Comparison of ENCODE assay signal across 36 cellular contexts in the genomic region with DNA sequence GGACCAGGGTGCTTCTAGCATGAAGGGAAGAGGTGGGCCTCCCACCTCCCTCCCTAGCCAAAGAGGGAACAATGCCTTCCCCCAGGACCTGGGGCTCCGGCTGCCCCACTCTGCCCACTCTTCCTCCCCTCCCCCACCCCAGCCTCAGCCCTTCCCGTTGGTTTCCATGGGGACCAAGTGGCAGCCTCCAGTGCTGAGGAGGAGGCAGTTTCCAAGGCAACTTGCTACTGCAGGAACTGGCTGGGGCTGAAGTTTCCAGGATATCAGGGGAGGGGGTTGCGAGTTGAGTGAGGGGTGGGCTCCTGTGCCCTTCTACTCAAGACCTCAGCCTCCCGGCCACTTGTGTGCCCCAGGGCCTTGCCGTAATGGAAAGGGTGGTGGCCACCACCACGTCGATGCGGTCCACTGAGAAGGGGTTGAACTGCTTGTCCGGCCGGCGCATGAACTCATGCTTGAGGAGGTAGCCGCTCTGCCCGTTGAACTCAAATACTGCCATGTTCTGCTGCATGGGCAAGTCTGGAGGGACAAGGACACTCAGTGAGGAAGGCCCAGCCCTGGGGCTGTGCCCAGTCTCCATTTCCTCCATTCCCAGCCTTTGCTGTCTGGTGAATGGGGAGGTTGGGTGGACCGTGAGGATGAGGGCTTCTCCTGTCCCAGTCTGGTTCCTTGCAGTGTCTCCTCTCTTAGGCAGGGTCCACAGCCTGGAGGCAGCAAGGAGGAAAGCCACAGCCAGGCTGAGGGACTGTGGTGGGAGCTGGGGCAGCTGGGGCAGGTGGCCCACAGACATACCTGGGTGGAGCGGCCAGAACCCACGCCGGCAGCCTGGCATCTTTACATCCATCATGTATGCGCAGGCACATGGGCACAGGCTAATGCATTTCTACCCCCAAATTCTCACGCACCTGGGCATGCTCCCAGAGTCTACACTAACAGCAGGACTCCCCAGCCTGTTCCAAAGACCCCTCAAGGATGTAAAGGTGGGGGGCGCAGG. TPM values are rescaled to one million over a fixed set of nuclear protein-coding genes. Genes with fewer than 3 reads are reported as not detected.
A peak's percentile ranks its signal among the peaks of the same experiment; 100 is the strongest.
DNase-seq lines count a peak whose midpoint lies in the region; ATAC-seq and TF ChIP-seq lines count a peak whose summit lies in the region.
"Had no signal": no experiment of that assay in that cellular context is flagged by ENCODE, and none has a peak within 500 bp of the region (broad histone marks: within the 10 kb centered on the region; RNA-seq: fewer than 3 reads in every experiment).

No MANE protein-coding gene starts in this region.

- H3K4me3 ChIP-seq in BLaER1 treated with 17β-estradiol and CSF1 and Interleukin-3, amounts not matched to agents 10 nM and 100 nM, result no peak overlapping the region
- H3K4me3 ChIP-seq in IMR-90 (ENCODE audit: insufficient read depth, low read depth, low read length), result no peak overlapping the region
- H3K4me3 ChIP-seq: gastroesophageal sphincter, SJSA1, upper lobe of left lung had no signal

- CTCF ChIA-PET in IMR-90 (lab: Yijun Ruan, JAX), result no interaction called here

- dilution Hi-C loops in IMR-90 (cut with HindIII; ENCODE audit: low sequenced_read_pairs, unreplicated experiment), result no loop called here

- WGBS in IMR-90 (ENCODE audit: extremely low coverage in 2 of 2, insufficient read length in 1 of 2), 2 experiments, result 93% methylated on average over 7 of the region's 20 CpGs; no CpG with 5 or more reads in 1 of the 2 experiments

- no peak for TF ChIP-seq CTCF in IMR-90 (conservative IDR thresholded peaks at IDR 0.05; ENCODE audit: low read depth, low read length)
- TF ChIP-seq CTCF in HFFc6 (IDR thresholded peaks at IDR 0.05), result no peak

- H2AK9ac ChIP-seq in IMR-90 (replicated peaks; ENCODE audit: low read depth, low read length, poor library complexity), result no peak overlapping the region

- no peak for TF ChIP-seq POLR2A in IMR-90 (IDR thresholded peaks at IDR 0.05; ENCODE audit: low read depth, low read length)

- H2BK20ac ChIP-seq in IMR-90 (ENCODE audit: low read depth, low read length), result no peak overlapping the region

- H4K91ac ChIP-seq in IMR-90 (ENCODE audit: insufficient read depth, low read depth, low read length), result no peak overlapping the region

- H3K4me2 ChIP-seq in BLaER1 treated with 17β-estradiol and CSF1 and Interleukin-3, amounts not matched to agents 10 nM and 100 nM, result peak overlapping the region; percentile 38 to 77 (median 51)
- no peak overlapping the region for H3K4me2 ChIP-seq in IMR-90 (ENCODE audit: low read depth, low read length)

- no peak overlapping the region for H2AK5ac ChIP-seq in IMR-90 (ENCODE audit: low read depth, low read length)

- H3K4me3 Mint-ChIP-seq in HFFc6, result no peak overlapping the region
- H3K4me3 Mint-ChIP-seq: activated CD4-positive, alpha-beta T cell treated with anti-CD3 and anti-CD28 coated beads for 36 hours; activated CD8-positive, alpha-beta T cell treated with anti-CD3 and anti-CD28 coated beads for 36 hours; activated T-helper 1 cell treated with anti-CD3 and anti-CD28 coated beads, Interleukin-12 subunit alpha, Interleukin-12 subunit beta, Interleukin-2, Interleukin-4 antibody, amounts not matched to agents 30 ng/mL and 10 ng/mL and 1 ng/mL, durations not matched to agents 14 hours and 24 hours and 36 hours; central memory CD8-positive, alpha-beta T cell; stimulated activated naive B cell treated with anti-CD40 and anti-IgM and Interleukin-4, amounts not matched to agents 10 μg/mL and 1 μg/mL and 100 μg/mL, for 72 hours had no signal

- no peaks in the 10 kb centered on the region for H3K27me3 ChIP-seq in BLaER1 treated with 17β-estradiol and CSF1 and Interleukin-3, amounts not matched to agents 10 nM and 100 nM
- H3K27me3 ChIP-seq in IMR-90 (ENCODE audit: control insufficient read depth, insufficient read depth, low read length), result peaks cover 89% of the 10 kb centered on the region
- H3K27me3 ChIP-seq: gastroesophageal sphincter, SJSA1, upper lobe of left lung had no signal

- peaks cover 57% of the 10 kb centered on the region for H3K27me3 Mint-ChIP-seq in HFFc6 (ENCODE audit: insufficient read depth)
- H3K27me3 Mint-ChIP-seq: activated CD4-positive, alpha-beta T cell treated with anti-CD3 and anti-CD28 coated beads for 36 hours; activated CD8-positive, alpha-beta T cell treated with anti-CD3 and anti-CD28 coated beads for 36 hours; central memory CD8-positive, alpha-beta T cell; stimulated activated naive B cell treated with anti-CD40 and anti-IgM and Interleukin-4, amounts not matched to agents 10 μg/mL and 1 μg/mL and 100 μg/mL, for 72 hours had no signal

- H3K4me1 ChIP-seq in BLaER1 treated with 17β-estradiol and CSF1 and Interleukin-3, amounts not matched to agents 10 nM and 100 nM, result peaks cover 17 to 63% (median 40%) of the 10 kb centered on the region in 10 experiments
- no peaks in the 10 kb centered on the region for H3K4me1 ChIP-seq in IMR-90 (ENCODE audit: control insufficient read depth, insufficient read depth, low read length)

- ATAC-seq in IMR-90 (ENCODE audit: low read depth) (no peak), GM18861 (IDR thresholded peaks at IDR 0.05; ENCODE audit: unreplicated experiment) (no peak), HG03025 (IDR thresholded peaks at IDR 0.05; ENCODE audit: low FRiP score, unreplicated experiment) (no peak)
- ATAC-seq: activated CD4-positive, alpha-beta T cell treated with anti-CD3 and anti-CD28 coated beads for 36 hours; activated CD8-positive, alpha-beta T cell treated with anti-CD3 and anti-CD28 coated beads for 36 hours; gastroesophageal sphincter; left colon; stimulated activated naive B cell treated with anti-CD40 and anti-IgM and Interleukin-4, amounts not matched to agents 10 μg/mL and 1 μg/mL and 100 μg/mL, for 72 hours had no signal

- no peak overlapping the region for H2BK15ac ChIP-seq in IMR-90 (ENCODE audit: low read depth, low read length)

- peaks cover 12 to 98% (median 41%) of the 10 kb centered on the region in 11 experiments; a peak in 20 of 22 replicates for H3K36me3 ChIP-seq in BLaER1 treated with 17β-estradiol and CSF1 and Interleukin-3, amounts not matched to agents 10 nM and 100 nM
- no peaks in the 10 kb centered on the region for H3K36me3 ChIP-seq in IMR-90 (ENCODE audit: control insufficient read depth, insufficient read depth, low read length)

- no TSS peak for BruUV-seq in IMR-90 (replicated peaks; lab: Mats Ljungman, UMichigan)

- H3K9me3 ChIP-seq in BLaER1 treated with 17β-estradiol and CSF1 and Interleukin-3, amounts not matched to agents 10 nM and 100 nM (replicated peaks in 1 of 11), result 0 out of 22 replicates have a peak, but pooled peaks cover 0 to under 1% (median 0%) of the 10 kb centered on the region in 11 experiments
- H3K9me3 ChIP-seq in IMR-90 (ENCODE audit: control insufficient read depth, insufficient read depth, low read length), result peaks cover 3% of the 10 kb centered on the region
- H3K9me3 ChIP-seq: SJSA1, upper lobe of left lung had no signal

- TF ChIP-seq RAD21 in IMR-90 (IDR thresholded peaks at IDR 0.05; ENCODE audit: low read length), result no peak

- H3K79me1 ChIP-seq in IMR-90 (ENCODE audit: low read depth in 1 of 2, low read length in 2 of 2), result no peaks in the 10 kb centered on the region

- no peaks in the 10 kb centered on the region for H3K9me1 ChIP-seq in IMR-90 (ENCODE audit: insufficient read depth, low read length)

- no peak overlapping the region for H2BK5ac ChIP-seq in IMR-90 (ENCODE audit: low read depth, low read length, poor library complexity, severe bottlenecking)

- H4K5ac ChIP-seq in IMR-90 (ENCODE audit: low read depth, low read length), result no peak overlapping the region

- H2BK120ac ChIP-seq in IMR-90 (ENCODE audit: low read depth, low read length), result no peak overlapping the region

- peaks cover 5% of the 10 kb centered on the region for H3K9me3 Mint-ChIP-seq in HFFc6
- H3K9me3 Mint-ChIP-seq: activated CD8-positive, alpha-beta T cell treated with anti-CD3 and anti-CD28 coated beads for 36 hours; activated T-helper 1 cell treated with anti-CD3 and anti-CD28 coated beads, Interleukin-12 subunit alpha, Interleukin-12 subunit beta, Interleukin-2, Interleukin-4 antibody, amounts not matched to agents 30 ng/mL and 10 ng/mL and 1 ng/mL, durations not matched to agents 14 hours and 24 hours and 36 hours; central memory CD8-positive, alpha-beta T cell; stimulated activated naive B cell treated with anti-CD40 and anti-IgM and Interleukin-4, amounts not matched to agents 10 μg/mL and 1 μg/mL and 100 μg/mL, for 72 hours had no signal

- peaks cover 2% of the 10 kb centered on the region for H3K36me3 Mint-ChIP-seq in HFFc6 (ENCODE audit: low read depth)

- no peak overlapping the region for H3K56ac ChIP-seq in IMR-90 (ENCODE audit: extremely low read depth, insufficient read depth, low read length)

- H4K20me1 ChIP-seq in BLaER1 treated with 17β-estradiol and CSF1 and Interleukin-3, amounts not matched to agents 10 nM and 100 nM, result peaks cover 0 to 96% (median 0%) of the 10 kb centered on the region in 11 experiments; a peak in 9 of 22 replicates
- H4K20me1 ChIP-seq in IMR-90 (ENCODE audit: insufficient read depth, low read length), result no peaks in the 10 kb centered on the region

- H2AFZ ChIP-seq in IMR-90 (replicated peaks; ENCODE audit: low read length, poor library complexity), result peak overlapping the region; percentile 58

- 0 out of 22 replicates have a peak overlapping the region, but pooled peaks of 1 of the 11 experiments have one; percentile 9 for H3K9ac ChIP-seq in BLaER1 treated with 17β-estradiol and CSF1 and Interleukin-3, amounts not matched to agents 10 nM and 100 nM
- H3K9ac ChIP-seq in IMR-90 (ENCODE audit: low read depth, low read length), result no peak overlapping the region

- no peak overlapping the region for H3K14ac ChIP-seq in IMR-90 (replicated peaks; ENCODE audit: low read depth, low read length)

- no peak overlapping the region for H4K8ac ChIP-seq in IMR-90 (ENCODE audit: low read depth in 2 of 2, low read length in 2 of 2)

- in situ Hi-C loops in IMR-90 (cut with MboI; ENCODE audit: low sequenced_read_pairs), result no loop called here

- H3K27ac Mint-ChIP-seq in HFFc6, result no peak overlapping the region
- H3K27ac Mint-ChIP-seq: activated CD4-positive, alpha-beta T cell treated with anti-CD3 and anti-CD28 coated beads for 36 hours; activated T-helper 1 cell treated with anti-CD3 and anti-CD28 coated beads, Interleukin-12 subunit alpha, Interleukin-12 subunit beta, Interleukin-2, Interleukin-4 antibody, amounts not matched to agents 30 ng/mL and 10 ng/mL and 1 ng/mL, durations not matched to agents 14 hours and 24 hours and 36 hours; stimulated activated naive B cell treated with anti-CD40 and anti-IgM and Interleukin-4, amounts not matched to agents 10 μg/mL and 1 μg/mL and 100 μg/mL, for 72 hours had no signal

- H3K18ac ChIP-seq in IMR-90 (ENCODE audit: low read depth, low read length), result no peak overlapping the region

- intact Hi-C loops in IMR-90 (cut with micrococcal nuclease) (no loop called here), head of caudate nucleus (cut with DNase I) (no loop called here)

- no peak overlapping the region for H3K4ac ChIP-seq in IMR-90 (ENCODE audit: low read depth, low read length)

- H3K23ac ChIP-seq in IMR-90 (ENCODE audit: low read depth, low read length), result no peak overlapping the region

- H3K4me1 Mint-ChIP-seq in HFFc6 (ENCODE audit: low read depth), result no peaks in the 10 kb centered on the region
- H3K4me1 Mint-ChIP-seq: activated CD4-positive, alpha-beta T cell treated with anti-CD3 and anti-CD28 coated beads for 36 hours; central memory CD8-positive, alpha-beta T cell had no signal

- H3K27ac ChIP-seq in BLaER1 treated with 17β-estradiol and CSF1 and Interleukin-3, amounts not matched to agents 10 nM and 100 nM, result no peak overlapping the region
- no peak overlapping the region for H3K27ac ChIP-seq in IMR-90 (ENCODE audit: insufficient read depth, low read length)
- H3K27ac ChIP-seq: C4-2B, gastroesophageal sphincter, SJSA1, upper lobe of left lung had no signal

- DNase-seq in IMR-90, result no peak
- DNase-seq in head of caudate nucleus, result peak in 37 of 42 donors; percentile 31 to 89 (median 69)
- peak in 31 of 56 donors; percentile 11 to 80 (median 37) for DNase-seq in nucleus accumbens (lab: John Stamatoyannopoulos, UW)
- DNase-seq in HFFc6, result no peak
- no peak for DNase-seq in dermis blood vessel endothelial cell
- DNase-seq: activated CD4-positive, alpha-beta T cell treated with anti-CD3 and anti-CD28 coated beads for 36 hours; activated CD8-positive, alpha-beta memory T cell treated with anti-CD3 and anti-CD28 coated beads, Interleukin-2, amount 50 U/mL, for 48 hours; activated CD8-positive, alpha-beta T cell treated with anti-CD3 and anti-CD28 coated beads for 36 hours; activated naive CD4-positive, alpha-beta T cell treated with Interleukin-2 at 50 U/mL for 16 hours; COR-L47; DMS53; GF-D8; hippocampal formation; KG1; left colon; mesenchymal stem cell; NCI-H1092 treated with DMSO at 0.1 percent for 48 hours; NCI-H1930; NCI-H345; stimulated activated naive B cell treated with anti-CD40 and anti-IgM and Interleukin-4, amounts not matched to agents 10 μg/mL and 1 μg/mL and 100 μg/mL, for 72 hours; substantia nigra; T-helper 9 cell; upper lobe of left lung had no signal

- POLR2A ChIA-PET in IMR-90 (lab: Charles Lee; ENCODE audit: unreplicated experiment), result no interaction called here

RNA-seq across cellular contexts. Expression of gene ANKRD63, which starts 11.3 kb away (rescaled TPM):
- total RNA-seq in IMR-90 (2012; rRNA removed) (under 0.01 TPM in 1 of 2 replicates, not detected in the other), dermis blood vessel endothelial cell (not detected in 2 replicates)
- not detected in 2 replicates for polyA plus RNA-seq in IMR-90 (2012; rRNA removed)
- polyA plus RNA-seq in IMR-90 (2012; cell fraction: cytosol; rRNA removed), result not detected in 2 replicates
- 0.05 TPM in 1 of 2 replicates, not detected in the other for polyA plus RNA-seq in IMR-90 (2012; cell fraction: nucleus; rRNA removed; ENCODE audit: low replicate concordance)
- not detected for total RNA-seq in HFFc6 (2021; fragmentation: NEBNext Ultra II Directional; extraction: Animal tissue kit (Norgen Biotek cat#: 25700))
- total RNA-seq: activated CD4-positive, alpha-beta T cell treated with anti-CD3 and anti-CD28 coated beads for 36 hours; activated CD8-positive, alpha-beta T cell treated with anti-CD3 and anti-CD28 coated beads for 36 hours; activated T-helper 1 cell treated with anti-CD3 and anti-CD28 coated beads, Interleukin-12 subunit alpha, Interleukin-12 subunit beta, Interleukin-2, Interleukin-4 antibody, amounts not matched to agents 30 ng/mL and 10 ng/mL and 1 ng/mL, durations not matched to agents 14 hours and 24 hours and 36 hours; HT1080; left colon; MCF 10A; RPMI7951; skeletal muscle tissue had no signal
- polyA plus RNA-seq: adipose tissue had no signal

RNA-seq across cellular contexts. Expression of gene PLCB2, which starts 13.5 kb away (rescaled TPM):
- 0.18 and 0.28 TPM in 2 replicates for total RNA-seq in IMR-90 (2012; rRNA removed)
- 0.87 and 1.4 TPM in 2 replicates for polyA plus RNA-seq in IMR-90 (2012; rRNA removed)
- 0.45 and 0.78 TPM in 2 replicates for polyA plus RNA-seq in IMR-90 (2012; cell fraction: cytosol; rRNA removed)
- 2.8 and 3.8 TPM in 2 replicates for polyA plus RNA-seq in IMR-90 (2012; cell fraction: nucleus; rRNA removed; ENCODE audit: low replicate concordance)
- 1 to 10 TPM in 1 of 6 experiments, under 1 TPM in 5; 0.12 to 1.0 (median 0.48) TPM for total RNA-seq in HFFc6 (2021; fragmentation: NEBNext Ultra II Directional; extraction: Animal tissue kit (Norgen Biotek cat#: 25700))
- total RNA-seq in dermis blood vessel endothelial cell, result under 0.01 and 0.05 TPM in 2 replicates

RNA-seq across cellular contexts. Expression of gene INAFM2, which starts 29.3 kb away (rescaled TPM):
- total RNA-seq in IMR-90 (2012; rRNA removed) (10.4 and 13.1 TPM in 2 replicates), dermis blood vessel endothelial cell (14.9 and 20.3 TPM in 2 replicates)
- 11.7 and 14.0 TPM in 2 replicates for polyA plus RNA-seq in IMR-90 (2012; rRNA removed)
- polyA plus RNA-seq in IMR-90 (2012; cell fraction: cytosol; rRNA removed), result 4.2 and 6.0 TPM in 2 replicates
- 6.6 and 18.3 TPM in 2 replicates for polyA plus RNA-seq in IMR-90 (2012; cell fraction: nucleus; rRNA removed; ENCODE audit: low replicate concordance)
- total RNA-seq in HFFc6 (2021; fragmentation: NEBNext Ultra II Directional; extraction: Animal tissue kit (Norgen Biotek cat#: 25700)), result 10 to 100 TPM; 19.6 to 32.8 (median 23.4) TPM

RNA-seq across cellular contexts. Expression of gene CCDC9B, which starts 46.5 kb away (rescaled TPM):
- total RNA-seq in IMR-90 (2012; rRNA removed) (19.7 and 30.0 TPM in 2 replicates), dermis blood vessel endothelial cell (10.0 and 21.9 TPM in 2 replicates)
- polyA plus RNA-seq in IMR-90 (2012; rRNA removed), result 26.0 and 30.9 TPM in 2 replicates
- 7.0 and 19.7 TPM in 2 replicates for polyA plus RNA-seq in IMR-90 (2012; cell fraction: cytosol; rRNA removed)
- polyA plus RNA-seq in IMR-90 (2012; cell fraction: nucleus; rRNA removed; ENCODE audit: low replicate concordance), result 52.6 and 88.0 TPM in 2 replicates
- total RNA-seq in HFFc6 (2021; fragmentation: NEBNext Ultra II Directional; extraction: Animal tissue kit (Norgen Biotek cat#: 25700)), result 10 to 100 TPM; 54.3 to 92.3 (median 57.9) TPM

RNA-seq across cellular contexts. Expression of gene PAK6, which starts 55.3 kb away (rescaled TPM):
- total RNA-seq in IMR-90 (2012; rRNA removed), result not detected in 2 replicates
- 0.21 TPM in 1 of 2 replicates, not detected in the other for polyA plus RNA-seq in IMR-90 (2012; rRNA removed)
- polyA plus RNA-seq in IMR-90 (2012; cell fraction: cytosol; rRNA removed), result 0.07 TPM in 1 of 2 replicates, not detected in the other
- polyA plus RNA-seq in IMR-90 (2012; cell fraction: nucleus; rRNA removed; ENCODE audit: low replicate concordance), result 0.13 and 0.14 TPM in 2 replicates
- total RNA-seq in HFFc6 (2021; fragmentation: NEBNext Ultra II Directional; extraction: Animal tissue kit (Norgen Biotek cat#: 25700)), result not detected
- total RNA-seq in dermis blood vessel endothelial cell, result not detected in 2 replicates

Comparison
In these comparisons a context has a peak if more than half of its experiments do, and no peak if none do; other contexts are left out.
1. DNase-seq: peak in head of caudate nucleus (37 of 42) and nucleus accumbens (31 of 56); none in IMR-90 (single experiment), HFFc6 (single experiment) and dermis blood vessel endothelial cell (single experiment).